ENCODE assay signal across 7 cellular contexts in genomic region chr22:42091446-42091764, GRCh38. TPM values are rescaled to one million over a fixed set of nuclear protein-coding genes. Genes with fewer than 3 reads are reported as not detected.
DNase-seq lines count a peak whose midpoint lies in the region; ATAC-seq and TF ChIP-seq lines count a peak whose summit lies in the region.

No MANE protein-coding gene starts in this region.

- H3K4me1 Mint-ChIP-seq in activated CD8-positive, alpha-beta T cell treated with anti-CD3 and anti-CD28 coated beads, Interleukin-2, amount 10 ng/mL, durations not matched to agents 7 days and 5 days (ENCODE audit: low read depth), result peaks cover 23% of the 10 kb centered on the region
- H3K4me1 Mint-ChIP-seq in stimulated activated naive B cell treated with anti-CD40 and anti-IgM and Interleukin-4, amounts not matched to agents 10 μg/mL and 1 μg/mL and 100 μg/mL, for 72 hours, result peaks cover 12 to 34% of the 10 kb centered on the region in 2 donors

- TF ChIP-seq CTCF in HFF-Myc (IDR thresholded peaks at IDR 0.05; ENCODE audit: low read depth, low read length, missing control alignments), result no peak

- H3K27me3 Mint-ChIP-seq in activated CD8-positive, alpha-beta T cell treated with anti-CD3 and anti-CD28 coated beads, Interleukin-2, amount 10 ng/mL, durations not matched to agents 7 days and 5 days (ENCODE audit: low read depth), result no peaks in the 10 kb centered on the region
- H3K27me3 Mint-ChIP-seq in stimulated activated naive B cell treated with anti-CD40 and anti-IgM and Interleukin-4, amounts not matched to agents 10 μg/mL and 1 μg/mL and 100 μg/mL, for 72 hours, result no peaks in the 10 kb centered on the region

- DNase-seq in HFF-Myc (ENCODE audit: extremely low read depth, low read depth) (no peak), NCI-H1436 treated with DMSO at 0.1 percent for 48 hours (lab: John Stamatoyannopoulos, UW) (no peak)
- no peak for DNase-seq in activated CD8-positive, alpha-beta T cell treated with anti-CD3 and anti-CD28 coated beads, Interleukin-2, amount 10 ng/mL, durations not matched to agents 7 days and 5 days
- DNase-seq in stimulated activated naive B cell treated with anti-CD40 and anti-IgM and Interleukin-4, amounts not matched to agents 10 μg/mL and 1 μg/mL and 100 μg/mL, for 72 hours, result no peak

- POLR2A ChIA-PET in activated CD8-positive, alpha-beta T cell treated with anti-CD3 and anti-CD28 coated beads, Interleukin-2, amount 10 ng/mL, durations not matched to agents 7 days and 5 days (lab: Charles Lee), result interaction anchor here (0.5 to 4.8 kb wide), 15 partner anchors 9 to 523 kb away, joined by 3 to 95 read pairs (median 4); partner anchors contain the start of genes PHETA2, POLDIP3 and SMDT1

- CTCF ChIA-PET in activated CD8-positive, alpha-beta T cell treated with anti-CD3 and anti-CD28 coated beads, Interleukin-2, amount 10 ng/mL, durations not matched to agents 7 days and 5 days (lab: Charles Lee), result interaction anchor here (0.6 to 4.6 kb wide), 37 partner anchors 8 to 424 kb away, joined by 3 to 40 read pairs (median 5); partner anchors contain the start of genes NAGA, SMDT1 and WBP2NL

- peaks cover 4% of the 10 kb centered on the region for H3K9me3 Mint-ChIP-seq in activated CD8-positive, alpha-beta T cell treated with anti-CD3 and anti-CD28 coated beads, Interleukin-2, amount 10 ng/mL, durations not matched to agents 7 days and 5 days (ENCODE audit: insufficient read depth)
- no peaks in the 10 kb centered on the region for H3K9me3 Mint-ChIP-seq in stimulated activated naive B cell treated with anti-CD40 and anti-IgM and Interleukin-4, amounts not matched to agents 10 μg/mL and 1 μg/mL and 100 μg/mL, for 72 hours

- ATAC-seq in activated CD8-positive, alpha-beta T cell treated with anti-CD3 and anti-CD28 coated beads, Interleukin-2, amount 10 ng/mL, durations not matched to agents 7 days and 5 days, result no peak
- no peak for ATAC-seq in stimulated activated naive B cell treated with anti-CD40 and anti-IgM and Interleukin-4, amounts not matched to agents 10 μg/mL and 1 μg/mL and 100 μg/mL, for 72 hours (replicated peaks)
- no peak for ATAC-seq in GM18517 (IDR thresholded peaks at IDR 0.05; ENCODE audit: unreplicated experiment)
- ATAC-seq in HG02759 (IDR thresholded peaks at IDR 0.05; ENCODE audit: unreplicated experiment), result no peak

- peak overlapping the region; percentile 100 for H3K27ac Mint-ChIP-seq in activated CD8-positive, alpha-beta T cell treated with anti-CD3 and anti-CD28 coated beads, Interleukin-2, amount 10 ng/mL, durations not matched to agents 7 days and 5 days
- H3K27ac Mint-ChIP-seq in stimulated activated naive B cell treated with anti-CD40 and anti-IgM and Interleukin-4, amounts not matched to agents 10 μg/mL and 1 μg/mL and 100 μg/mL, for 72 hours, result peak overlapping the region; percentile 100

- H3K36me3 Mint-ChIP-seq in activated CD8-positive, alpha-beta T cell treated with anti-CD3 and anti-CD28 coated beads, Interleukin-2, amount 10 ng/mL, durations not matched to agents 7 days and 5 days (ENCODE audit: low read depth), result peaks cover 25% of the 10 kb centered on the region
- peaks cover 13 to 31% of the 10 kb centered on the region in 2 donors for H3K36me3 Mint-ChIP-seq in stimulated activated naive B cell treated with anti-CD40 and anti-IgM and Interleukin-4, amounts not matched to agents 10 μg/mL and 1 μg/mL and 100 μg/mL, for 72 hours

- H3K4me3 Mint-ChIP-seq in activated CD8-positive, alpha-beta T cell treated with anti-CD3 and anti-CD28 coated beads, Interleukin-2, amount 10 ng/mL, durations not matched to agents 7 days and 5 days, result peak overlapping the region; percentile 98
- H3K4me3 Mint-ChIP-seq in stimulated activated naive B cell treated with anti-CD40 and anti-IgM and Interleukin-4, amounts not matched to agents 10 μg/mL and 1 μg/mL and 100 μg/mL, for 72 hours, result peak overlapping the region; percentile 97 to 98

- H3K4me3 ChIP-seq in HFF-Myc (replicated peaks; ENCODE audit: low read depth, low read length) (peak overlapping the region; percentile 91), iPS-11a (ENCODE audit: low read depth, low read length) (peak overlapping the region; percentile 96)

RNA-seq across cellular contexts. Expression of gene NDUFA6, which starts 0.8 kb away (rescaled TPM):
- total RNA-seq in activated CD8-positive, alpha-beta T cell treated with anti-CD3 and anti-CD28 coated beads, Interleukin-2, amount 10 ng/mL, durations not matched to agents 7 days and 5 days, result 100 to 1,000 TPM in 1 of 2 experiments, 10 to 100 TPM in 1; 90.7 to 102 TPM

RNA-seq across cellular contexts. Expression of gene SMDT1, which starts 11.9 kb away (rescaled TPM):
- 10 to 100 TPM; 77.2 to 78.2 TPM for total RNA-seq in activated CD8-positive, alpha-beta T cell treated with anti-CD3 and anti-CD28 coated beads, Interleukin-2, amount 10 ng/mL, durations not matched to agents 7 days and 5 days

RNA-seq across cellular contexts. Expression of gene PHETA2, which starts 17.4 kb away (rescaled TPM):
- total RNA-seq in activated CD8-positive, alpha-beta T cell treated with anti-CD3 and anti-CD28 coated beads, Interleukin-2, amount 10 ng/mL, durations not matched to agents 7 days and 5 days, result 1 to 10 TPM; 1.6 to 1.9 TPM

RNA-seq across cellular contexts. Expression of gene NAGA, which starts 20.8 kb away (rescaled TPM):
- 10 to 100 TPM; 17.1 to 18.1 TPM for total RNA-seq in activated CD8-positive, alpha-beta T cell treated with anti-CD3 and anti-CD28 coated beads, Interleukin-2, amount 10 ng/mL, durations not matched to agents 7 days and 5 days

RNA-seq across cellular contexts. Expression of gene CYP2D6, which starts 39.2 kb away (rescaled TPM):
- 1 to 10 TPM; 2.9 to 3.6 TPM for total RNA-seq in activated CD8-positive, alpha-beta T cell treated with anti-CD3 and anti-CD28 coated beads, Interleukin-2, amount 10 ng/mL, durations not matched to agents 7 days and 5 days
